ENCODE assay signal across 9 cellular contexts in genomic region chr5:100841358-100842076, GRCh38.
DNase-seq lines count a peak whose midpoint lies in the region; ATAC-seq and TF ChIP-seq lines count a peak whose summit lies in the region.
"Had no signal": no experiment of that assay in that cellular context is flagged by ENCODE, and none has a peak within 500 bp of the region (broad histone marks: within the 10 kb centered on the region; RNA-seq: fewer than 3 reads in every experiment).

No MANE protein-coding gene starts in this region.

- BruUV-seq in A673 (replicated peaks; lab: Mats Ljungman, UMichigan): no TSS peak

- no peaks in the 10 kb centered on the region for H3K79me2 ChIP-seq in Karpas-422 (ENCODE audit: low read length)

- no peak for TF ChIP-seq CTCF in A673 (conservative IDR thresholded peaks at IDR 0.05; ENCODE audit: low read depth, low read length)
- TF ChIP-seq CTCF in epithelial cell of esophagus (IDR thresholded peaks at IDR 0.05; ENCODE audit: insufficient read depth, low read depth, low read length, missing control alignments): no peak

- H3K4me2 ChIP-seq in Karpas-422 (ENCODE audit: low read depth, low read length, poor library complexity, severe bottlenecking): peak overlapping the region; percentile 41

- peak overlapping the region; percentile 13 for H3K9ac ChIP-seq in Karpas-422 (ENCODE audit: low read length)

- no peaks in the 10 kb centered on the region for H3K9me2 ChIP-seq in Karpas-422 (replicated peaks; ENCODE audit: insufficient read depth, low read length)

- POLR2A ChIA-PET in A673 (lab: Charles Lee; ENCODE audit: low non-redundant PET): no interaction called here

- H3K4me3 ChIP-seq in A673 (ENCODE audit: low read depth, low read length, poor library complexity, severe bottlenecking) (no peak overlapping the region), Karpas-422 (ENCODE audit: low read length) (no peak overlapping the region; the same call in 1 of the 2 replicates), epithelial cell of esophagus (ENCODE audit: low read length) (no peak overlapping the region)
- H3K4me3 ChIP-seq: gastroesophageal sphincter had no signal

- no peak overlapping the region for H2AFZ ChIP-seq in Karpas-422 (ENCODE audit: low read length)

- H3K36me3 ChIP-seq in A673 (ENCODE audit: insufficient read depth, low read length, poor library complexity, severe bottlenecking) (no peaks in the 10 kb centered on the region), Karpas-422 (ENCODE audit: insufficient read depth, low read length) (no peaks in the 10 kb centered on the region)
- H3K36me3 ChIP-seq: gastroesophageal sphincter had no signal

- H4K20me1 ChIP-seq in Karpas-422 (ENCODE audit: insufficient read depth, low read depth, low read length): no peaks in the 10 kb centered on the region

- no peak overlapping the region for H3K27ac ChIP-seq in A673 (ENCODE audit: low read depth, low read length, poor library complexity, severe bottlenecking)
- H3K27ac ChIP-seq in Karpas-422 (ENCODE audit: low read length): peak overlapping the region; percentile 69

- CTCF ChIA-PET in A673 (lab: Charles Lee): no interaction called here

- H3K4me1 ChIP-seq in A673 (ENCODE audit: insufficient read depth, low read length, poor library complexity, severe bottlenecking) (peaks cover 27% of the 10 kb centered on the region), Karpas-422 (ENCODE audit: low read length) (peaks cover 67% of the 10 kb centered on the region)
- H3K4me1 ChIP-seq: gastroesophageal sphincter had no signal

- intact Hi-C loops in A673 (cut with micrococcal nuclease; ENCODE audit: unreplicated experiment): loop anchor here (2.0 kb wide), 1 partner anchor 15 kb away; no protein-coding TSS in a partner anchor

- DNase-seq in A673 (ENCODE audit: low spot score): peak; percentile 22
- DNase-seq in Karpas-422: no peak
- peak; percentile 48 for DNase-seq in epithelial cell of esophagus (ENCODE audit: low read depth)
- no peak for DNase-seq in nucleus accumbens (lab: John Stamatoyannopoulos, UW)
- no peak for DNase-seq in stimulated activated naive CD4-positive, alpha-beta T cell treated with Interleukin-2 at 50 U/mL for 16 hours (lab: John Stamatoyannopoulos, UW)
- no peak for DNase-seq in effector CD8-positive, alpha-beta T cell (lab: John Stamatoyannopoulos, UW)
- DNase-seq in GF-D8 (lab: John Stamatoyannopoulos, UW): no peak

- H3K9me3 ChIP-seq in A673 (ENCODE audit: low read depth, low read length, poor library complexity, severe bottlenecking): no peaks in the 10 kb centered on the region
- no peaks in the 10 kb centered on the region for H3K9me3 ChIP-seq in Karpas-422 (ENCODE audit: low read length)
- H3K9me3 ChIP-seq: gastroesophageal sphincter had no signal

- peaks cover 35% of the 10 kb centered on the region for H3K27me3 ChIP-seq in A673 (replicated peaks; ENCODE audit: insufficient read depth, low read depth, low read length, poor library complexity)
- no peaks in the 10 kb centered on the region for H3K27me3 ChIP-seq in Karpas-422 (ENCODE audit: low read length)
- H3K27me3 ChIP-seq: gastroesophageal sphincter had no signal

- peak; percentile 33 for ATAC-seq in GM21360 (IDR thresholded peaks at IDR 0.05; ENCODE audit: unreplicated experiment)
- ATAC-seq: gastroesophageal sphincter had no signal

Comparison
In these comparisons a context has a peak if more than half of its experiments do, and no peak if none do; other contexts are left out.
1. DNase-seq: peak in A673 (single experiment) and epithelial cell of esophagus (single experiment); none in Karpas-422 (single experiment), nucleus accumbens (0 of 56), stimulated activated naive CD4-positive, alpha-beta T cell treated with Interleukin-2 at 50 U/mL for 16 hours (single experiment), effector CD8-positive, alpha-beta T cell (single experiment) and GF-D8 (single experiment).